13 cellular contexts compared by ENCODE assay signal in the genomic region with DNA sequence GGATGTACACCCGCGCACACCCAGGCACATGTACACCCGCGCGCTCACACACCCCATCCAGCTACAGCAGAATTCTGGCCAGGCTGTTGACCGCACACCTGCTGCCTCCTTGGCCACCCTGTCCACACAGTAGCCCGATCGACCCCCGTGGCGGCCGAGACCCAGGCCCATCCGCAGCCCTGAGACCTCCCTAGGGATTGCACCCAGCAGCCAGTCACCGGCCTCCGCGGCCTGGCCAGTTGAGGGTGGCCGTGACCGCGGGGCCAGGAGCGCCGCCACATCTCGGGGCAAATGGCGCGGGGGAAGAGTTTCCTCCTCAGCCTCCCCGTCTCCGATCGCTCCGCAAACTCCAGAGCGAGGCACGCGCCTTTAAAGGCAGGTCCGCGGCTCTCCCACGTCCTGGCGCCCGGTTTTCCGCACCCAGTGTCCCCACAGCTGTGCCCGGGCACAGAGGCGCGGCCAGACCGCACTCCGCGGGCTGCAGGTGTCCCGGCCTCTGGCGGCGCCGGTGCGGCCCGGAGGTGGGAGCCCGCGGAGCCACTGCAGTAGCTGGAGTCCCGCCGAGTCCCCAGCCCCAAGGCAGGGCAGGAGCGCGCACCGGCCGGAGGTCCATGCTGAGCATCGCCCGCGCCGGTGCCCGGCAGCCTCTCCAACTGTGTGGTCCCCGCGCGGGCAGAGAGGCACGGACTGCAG. TPM values are rescaled to one million over a fixed set of nuclear protein-coding genes. Genes with fewer than 3 reads are reported as not detected.
DNase-seq lines count a peak whose midpoint lies in the region; ATAC-seq and TF ChIP-seq lines count a peak whose summit lies in the region.
"Had no signal": no experiment of that assay in that cellular context is flagged by ENCODE, and none has a peak within 500 bp of the region (broad histone marks: within the 10 kb centered on the region; RNA-seq: fewer than 3 reads in every experiment).

No MANE protein-coding gene starts in this region.

- H3K27ac ChIP-seq in HUES48 (ENCODE audit: low read depth, low read length) (no peak overlapping the region), body of pancreas (no peak overlapping the region), RWPE1 (no peak overlapping the region)
- H3K27ac ChIP-seq: KMS-11 had no signal

- H3K27me3 ChIP-seq in HUES48 (ENCODE audit: control insufficient read depth, insufficient read depth, low read length) (peaks cover 21% of the 10 kb centered on the region), body of pancreas (no peaks in the 10 kb centered on the region), skeletal muscle satellite cell (ENCODE audit: control insufficient read depth, insufficient read depth, low read length) (peaks cover 23% of the 10 kb centered on the region)

- H3K4me3 ChIP-seq in HUES48 (ENCODE audit: low read depth, low read length) = peak overlapping the region; percentile 78
- peak overlapping the region in 1 of 2 donors; percentile 30 for H3K4me3 ChIP-seq in body of pancreas
- H3K4me3 ChIP-seq in skeletal muscle satellite cell (ENCODE audit: low read length) = peak overlapping the region; percentile 54

- TF ChIP-seq POLR2A in body of pancreas (IDR thresholded peaks at IDR 0.05) = no peak

- H3K9me3 ChIP-seq in HUES48 (ENCODE audit: control insufficient read depth, insufficient read depth, low read length) (no peaks in the 10 kb centered on the region), body of pancreas (no peaks in the 10 kb centered on the region), skeletal muscle satellite cell (replicated peaks; ENCODE audit: low read length) (no peaks in the 10 kb centered on the region)

- 4 to 10% methylated on average over 12 to 65 of the region's 65 CpGs for WGBS in body of pancreas, 2 donors

- intact Hi-C loops in body of pancreas (cut with DNase I) = loop anchor here (5.0 kb wide), 1 partner anchor 278 kb away; no protein-coding TSS in a partner anchor

- H3K36me3 ChIP-seq in HUES48 (ENCODE audit: control insufficient read depth, insufficient read depth, low read length) (no peaks in the 10 kb centered on the region; the same call in 1 of the 2 replicates), body of pancreas (replicated peaks in 1 of 2; ENCODE audit: insufficient read depth in 1 of 2, low read depth in 2 of 2) (no peaks in the 10 kb centered on the region), skeletal muscle satellite cell (ENCODE audit: insufficient read depth, low read length) (no peaks in the 10 kb centered on the region)

- DNase-seq in body of pancreas (peak in 2 of 4 donors; percentile 15 to 26), kidney tubule cell (ENCODE audit: low spot score) (peak; percentile 7), RWPE1 (ENCODE audit: low spot score) (no peak), T-helper 2 cell (no peak), DMS153 (lab: John Stamatoyannopoulos, UW) (no peak)
- DNase-seq: activated T-cell treated with anti-CD3 and anti-CD28 coated beads, Interleukin-2, amount 50 U/mL, for 24 hours; cortex of kidney; GF-D8; NCI-H510A had no signal

- TF ChIP-seq CTCF in body of pancreas (IDR thresholded peaks at IDR 0.05) (no peak), RWPE1 (conservative IDR thresholded peaks at IDR 0.05; ENCODE audit: low read depth) (no peak)

- H3K9ac ChIP-seq in HUES48 (ENCODE audit: low read depth, low read length) = peak overlapping the region; percentile 67
- H3K9ac ChIP-seq in skeletal muscle satellite cell (ENCODE audit: low read depth, low read length) = no peak overlapping the region
- H3K9ac ChIP-seq: KMS-11 had no signal

- CTCF ChIA-PET in RWPE1 (lab: Yijun Ruan, JAX) = interaction anchor here (0.6 to 1.5 kb wide), 2 partner anchors 197 to 279 kb away, joined by 3 to 8 read pairs; no protein-coding TSS in a partner anchor

- peak; percentile 53 for ATAC-seq in body of pancreas
- no peak for ATAC-seq in HG02759 (IDR thresholded peaks at IDR 0.05; ENCODE audit: unreplicated experiment)

- peak overlapping the region; percentile 77 for H3K4me2 ChIP-seq in skeletal muscle satellite cell (ENCODE audit: low read length)
- H3K4me2 ChIP-seq: KMS-11 had no signal

- POLR2A ChIA-PET in RWPE1 (lab: Yijun Ruan, JAX; ENCODE audit: low non-redundant PET) = no interaction called here

- H3K4me1 ChIP-seq in HUES48 (ENCODE audit: control insufficient read depth, insufficient read depth, low read length) (peaks cover 6% of the 10 kb centered on the region), body of pancreas (peaks cover 24% of the 10 kb centered on the region), skeletal muscle satellite cell (ENCODE audit: control insufficient read depth, insufficient read depth, low read length) (peaks cover 17% of the 10 kb centered on the region)

RNA-seq across cellular contexts. Expression of a gene that starts 0.6 kb away (rescaled TPM):
- total RNA-seq in body of pancreas = 1 to 10 TPM; 1.8 to 5.6 TPM
- total RNA-seq in skeletal muscle satellite cell (2012; rRNA removed) = 0.22 and 0.25 TPM in 2 replicates
